In genomic region chr2:191312662-191313061, GRCh38 we compare ENCODE assay signal across 21 cellular contexts.
"Had no signal": no experiment of that assay in that cellular context is flagged by ENCODE, and none has a peak within 500 bp of the region (broad histone marks: within the 10 kb centered on the region; RNA-seq: fewer than 3 reads in every experiment).

No MANE protein-coding gene starts in this region.

- DNase-seq: effector memory CD8-positive, alpha-beta T cell; erythroblast; glutamatergic neuron; islet precursor cell; left ventricle myocardium superior; mesendoderm; naive thymus-derived CD4-positive, alpha-beta T cell; nephron progenitor cell; psoas muscle; retina; right lobe of liver; stimulated activated CD4-positive, alpha-beta T cell treated with anti-CD3 and anti-CD28 coated beads, Interleukin-4, amount 100 ng/mL, for 1 hour; stimulated activated CD8-positive, alpha-beta memory T cell treated with anti-CD3 and anti-CD28 coated beads, Interleukin-4, amount 100 ng/mL, for 48 hours; stimulated activated naive CD8-positive, alpha-beta T cell treated with anti-CD3 and anti-CD28 coated beads, Interleukin-15, Interleukin-2, amounts not matched to agents 100 U/mL and 50 U/mL, for 24 hours; tibial artery; upper lobe of left lung; uterus had no signal

- H3K4me3 ChIP-seq: gastroesophageal sphincter, lung, psoas muscle, right lobe of liver, tibial artery, upper lobe of left lung, uterus had no signal

- H3K9me3 ChIP-seq: gastroesophageal sphincter, psoas muscle, right lobe of liver, tibial artery, upper lobe of left lung, uterus had no signal

- ATAC-seq: effector memory CD8-positive, alpha-beta T cell; gastroesophageal sphincter; left ventricle myocardium superior; naive thymus-derived CD4-positive, alpha-beta T cell; psoas muscle; right lobe of liver; stimulated activated effector memory CD8-positive, alpha-beta T cell treated with anti-CD3 and anti-CD28 coated beads, Interleukin-12 subunit alpha, Interleukin-12 subunit beta, amount 100 ng/mL, for 72 hours; stimulated activated naive CD8-positive, alpha-beta T cell treated with anti-CD3 and anti-CD28 coated beads, Interleukin-15, Interleukin-2, amounts not matched to agents 100 U/mL and 50 U/mL, for 24 hours had no signal

- H3K36me3 ChIP-seq: gastroesophageal sphincter, right lobe of liver, tibial artery, upper lobe of left lung, uterus had no signal

- H3K27me3 ChIP-seq: gastroesophageal sphincter, right lobe of liver, tibial artery, upper lobe of left lung, uterus had no signal

- H3K9ac ChIP-seq: parathyroid adenoma had no signal

- H3K27ac ChIP-seq: gastroesophageal sphincter, parathyroid adenoma, psoas muscle, tibial artery, upper lobe of left lung, uterus had no signal

- H2AFZ ChIP-seq: parathyroid adenoma had no signal

- H3K79me2 ChIP-seq: parathyroid adenoma had no signal

- H3K4me1 ChIP-seq: gastroesophageal sphincter, parathyroid adenoma, psoas muscle, uterus had no signal
